ENCODE assay signal across 1 cellular context in the genomic region with DNA sequence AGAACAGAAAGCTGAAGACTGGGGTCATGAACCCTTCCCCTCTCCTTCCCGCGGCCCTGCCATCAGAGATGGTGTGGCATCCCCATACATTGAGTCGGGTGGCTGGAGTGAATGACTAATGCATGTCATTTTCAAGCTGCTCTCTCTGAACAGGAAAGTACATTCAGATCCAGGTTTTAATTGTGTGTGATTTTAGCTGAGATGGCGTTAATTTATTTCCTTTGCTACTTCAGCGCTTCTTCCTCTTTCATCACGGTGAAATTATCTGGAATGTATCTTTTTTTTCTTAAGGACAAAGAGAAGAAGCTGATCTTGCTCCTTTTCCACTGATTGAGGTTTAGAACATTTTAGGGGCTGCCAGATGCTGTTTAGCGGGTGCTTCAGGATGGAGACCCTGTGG.
TF ChIP-seq lines count a peak whose summit lies in the region.

No MANE protein-coding gene starts in this region.

TF ChIP-seq in HEK293, 187 proteins besides CTCF, POLR2A, EP300 and RAD21 (continued from another document):
- TF ChIP-seq PRDM2 (tag by site-specific recombination; IDR thresholded peaks at IDR 0.05; ENCODE audit: borderline replicate concordance) = no peak
- no peak for TF ChIP-seq ZFHX2 (tag by site-specific recombination; conservative IDR thresholded peaks at IDR 0.05)
